In genomic region chr1:26950602-26951001, GRCh38 we compare ENCODE assay signal across 16 cellular contexts.
"Had no signal": no experiment of that assay in that cellular context is flagged by ENCODE, and none has a peak within 500 bp of the region (broad histone marks: within the 10 kb centered on the region; RNA-seq: fewer than 3 reads in every experiment).

No MANE protein-coding gene starts in this region.

- ATAC-seq: activated CD8-positive, alpha-beta memory T cell treated with anti-CD3 and anti-CD28 coated beads, Interleukin-2, amount 10 ng/mL, durations not matched to agents 7 days and 5 days; activated T-cell treated with anti-CD3 and anti-CD28 coated beads, Interleukin-2, amount 50 U/mL, for 4 hours; effector memory CD8-positive, alpha-beta T cell; natural killer cell treated with Interleukin-12 subunit alpha and Interleukin-12 subunit beta and Interleukin-15 and Interleukin-18, amount 100 ng/mL, for 72 hours; T-cell had no signal

- DNase-seq: activated CD4-positive, alpha-beta T cell treated with anti-CD3 and anti-CD28 coated beads, Interleukin-2, amount 50 U/mL, for 4 hours; activated CD8-positive, alpha-beta memory T cell treated with anti-CD3 and anti-CD28 coated beads, Interleukin-2, amount 10 ng/mL, durations not matched to agents 7 days and 5 days; activated effector memory CD4-positive, alpha-beta T cell treated with Interleukin-2 at 50 U/mL for 16 hours; activated naive CD4-positive, alpha-beta T cell treated with anti-CD3 and anti-CD28 coated beads, Interleukin-2, amount 50 U/mL, for 16 hours; activated T-cell treated with anti-CD3 and anti-CD28 coated beads, Interleukin-2, amount 50 U/mL, for 4 hours; effector memory CD8-positive, alpha-beta T cell; kidney; left ventricle myocardium superior; mesendoderm; occipital lobe; right cardiac atrium; stimulated activated CD4-positive, alpha-beta T cell treated with anti-CD3 and anti-CD28 coated beads, Interleukin-4, amount 100 ng/mL, for 24 hours; stimulated activated naive CD4-positive, alpha-beta T cell treated with Interleukin-2 at 50 U/mL for 16 hours; T-cell; T-helper 9 cell had no signal
